27 cellular contexts compared by ENCODE assay signal in genomic region chr13:31869582-31869981, GRCh38.
"Had no signal": no experiment of that assay in that cellular context is flagged by ENCODE, and none has a peak within 500 bp of the region (broad histone marks: within the 10 kb centered on the region; RNA-seq: fewer than 3 reads in every experiment).

No MANE protein-coding gene starts in this region.

- H3K27me3 ChIP-seq: colonic mucosa, esophagus muscularis mucosa, esophagus squamous epithelium, foreskin keratinocyte, gastrocnemius medialis, gastroesophageal sphincter, heart left ventricle, heart right ventricle, hepatocyte had no signal

- H2AFZ ChIP-seq: hepatocyte had no signal

- H3K9me3 ChIP-seq: colonic mucosa, esophagus muscularis mucosa, esophagus squamous epithelium, gastrocnemius medialis, gastroesophageal sphincter, heart left ventricle, heart right ventricle had no signal

- H3K4me3 ChIP-seq: colonic mucosa, coronary artery, dorsolateral prefrontal cortex, esophagus muscularis mucosa, esophagus squamous epithelium, gastrocnemius medialis, gastroesophageal sphincter, heart left ventricle, heart right ventricle, hepatocyte had no signal

- DNase-seq: colonic mucosa; cortex of kidney; dermis blood vessel endothelial cell; dorsolateral prefrontal cortex; effector CD4-positive, alpha-beta T cell; effector CD8-positive, alpha-beta T cell; effector memory CD4-positive, alpha-beta T cell; effector memory CD8-positive, alpha-beta T cell; endodermal cell; erythroblast; esophagus squamous epithelium; foreskin keratinocyte; foreskin melanocyte; gastrocnemius medialis; glutamatergic neuron; head of caudate nucleus; heart left ventricle; heart right ventricle had no signal

- H3K4me2 ChIP-seq: hepatocyte had no signal

- FAIRE-seq: endometrium, endothelial cell of umbilical vein, frontal cortex had no signal

- H3K36me3 ChIP-seq: colonic mucosa, esophagus muscularis mucosa, esophagus squamous epithelium, gastrocnemius medialis, gastroesophageal sphincter, heart left ventricle, heart right ventricle had no signal

- H3K4me1 ChIP-seq: colonic mucosa, esophagus squamous epithelium, foreskin keratinocyte, gastrocnemius medialis, gastroesophageal sphincter had no signal

- H3K27ac ChIP-seq: colonic mucosa, coronary artery, dorsolateral prefrontal cortex, epithelial cell of prostate, esophagus muscularis mucosa, esophagus squamous epithelium, foreskin keratinocyte, gastrocnemius medialis, gastroesophageal sphincter, heart left ventricle, hepatocyte had no signal

- ATAC-seq: effector memory CD8-positive, alpha-beta T cell; esophagus mucosa; foreskin keratinocyte; gastrocnemius medialis; gastroesophageal sphincter; heart left ventricle; heart right ventricle had no signal

- H3K79me2 ChIP-seq: hepatocyte had no signal
